1 cellular context compared by ENCODE assay signal in the genomic region with DNA sequence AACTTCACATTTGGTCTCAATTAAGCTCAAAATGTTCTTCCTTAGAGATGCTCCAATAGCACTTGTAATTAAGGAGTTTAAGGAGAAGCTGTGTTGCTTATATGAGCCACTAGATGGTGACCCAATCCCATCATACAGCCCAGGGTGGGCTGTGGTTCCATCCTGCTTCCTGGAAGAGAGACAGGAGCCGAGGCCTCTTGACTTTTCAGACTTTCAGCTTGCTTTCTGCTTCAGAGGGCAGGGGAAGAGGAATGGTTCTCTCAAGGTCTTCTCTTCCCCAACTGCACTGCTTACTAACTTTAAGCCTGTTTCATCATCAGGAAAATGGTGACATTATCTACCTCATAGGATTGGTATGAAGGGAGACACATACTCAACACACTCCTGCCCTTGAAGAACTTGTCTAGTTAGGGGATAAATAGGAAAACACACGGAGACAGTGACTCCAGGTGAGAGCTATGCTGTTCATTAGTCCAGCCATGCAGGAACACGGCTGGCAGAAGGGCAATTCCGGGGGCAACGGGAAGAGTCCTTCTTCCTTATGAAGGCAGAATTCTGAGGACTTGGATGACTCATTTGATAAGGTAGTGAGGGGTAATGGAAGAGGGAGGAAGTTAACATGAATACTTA.
TF ChIP-seq lines count a peak whose summit lies in the region.

No MANE protein-coding gene starts in this region.

TF ChIP-seq in H1, 55 proteins besides CTCF, POLR2A, EP300 and RAD21:
- TF ChIP-seq CREB1 (IDR thresholded peaks at IDR 0.05): no peak
- TF ChIP-seq POU5F1 (IDR thresholded peaks at IDR 0.05; ENCODE audit: low read depth, low read length): no peak
